Comparison of ENCODE assay signal across 8 cellular contexts in genomic region chr20:3980260-3981131, GRCh38. TPM values are rescaled to one million over a fixed set of nuclear protein-coding genes. Genes with fewer than 3 reads are reported as not detected.
A peak's percentile ranks its signal among the peaks of the same experiment; 100 is the strongest.
DNase-seq lines count a peak whose midpoint lies in the region; ATAC-seq and TF ChIP-seq lines count a peak whose summit lies in the region.

No MANE protein-coding gene starts in this region.

- H4K20me1 ChIP-seq in MM.1S (ENCODE audit: insufficient read depth, low read length) (no peaks in the 10 kb centered on the region), neural progenitor cell (ENCODE audit: low read depth) (no peaks in the 10 kb centered on the region)

- peak overlapping the region; percentile 62 for H3K4me3 Mint-ChIP-seq in activated naive CD4-positive, alpha-beta T cell treated with anti-CD3 and anti-CD28 coated beads for 36 hours
- no peak overlapping the region for H3K4me3 Mint-ChIP-seq in neural progenitor cell

- no peaks in the 10 kb centered on the region for H3K79me2 ChIP-seq in MM.1S (ENCODE audit: low read length)
- no peaks in the 10 kb centered on the region for H3K79me2 ChIP-seq in neural progenitor cell (ENCODE audit: low read depth)

- DNase-seq in GM03348 (ENCODE audit: low spot score) (peak; percentile 54), MM.1S (peak; percentile 81), right atrium auricular region (ENCODE audit: low spot score) (no peak), neural progenitor cell (ENCODE audit: low spot score) (no peak), SJCRH30 (no peak)
- peak; percentile 59 for DNase-seq in activated naive CD4-positive, alpha-beta T cell treated with anti-CD3 and anti-CD28 coated beads for 36 hours
- peak; percentile 13 to 36 for DNase-seq in stimulated activated CD4-positive, alpha-beta T cell treated with anti-CD3 and anti-CD28 coated beads, Interleukin-4, amount 100 ng/mL, for 4 hours

- H3K9me3 Mint-ChIP-seq in activated naive CD4-positive, alpha-beta T cell treated with anti-CD3 and anti-CD28 coated beads for 36 hours = no peaks in the 10 kb centered on the region
- H3K9me3 Mint-ChIP-seq in neural progenitor cell = no peaks in the 10 kb centered on the region

- H3K4me2 ChIP-seq in MM.1S (ENCODE audit: low read depth, low read length) (peak overlapping the region; percentile 62), neural progenitor cell (no peak overlapping the region)

- CTCF ChIA-PET in activated naive CD4-positive, alpha-beta T cell treated with anti-CD3 and anti-CD28 coated beads for 36 hours (lab: Charles Lee) = interaction anchor here (0.6 kb wide), 2 partner anchors 26 to 259 kb away, joined by 3 to 5 read pairs; no protein-coding TSS in a partner anchor

- H2AFZ ChIP-seq in MM.1S (ENCODE audit: low read length) (peak overlapping the region; percentile 23; the same call in 1 of the 2 replicates), neural progenitor cell (replicated peaks) (no peak overlapping the region)

- peak overlapping the region; percentile 83 for H3K27ac Mint-ChIP-seq in activated naive CD4-positive, alpha-beta T cell treated with anti-CD3 and anti-CD28 coated beads for 36 hours
- no peak overlapping the region for H3K27ac Mint-ChIP-seq in neural progenitor cell

- intact Hi-C loops in activated naive CD4-positive, alpha-beta T cell treated with anti-CD3 and anti-CD28 coated beads for 36 hours (cut with micrococcal nuclease) = loop anchor here (1.0 to 10.0 kb wide), 3 partner anchors 15 to 576 kb away; partner anchors contain the start of gene DNAAF9

- H3K27me3 ChIP-seq in MM.1S (replicated peaks; ENCODE audit: insufficient read depth, low read length) (no peaks in the 10 kb centered on the region), right atrium auricular region (no peaks in the 10 kb centered on the region), neural progenitor cell (no peaks in the 10 kb centered on the region), SJCRH30 (no peaks in the 10 kb centered on the region)

- no peak for ATAC-seq in GM21367 (IDR thresholded peaks at IDR 0.05; ENCODE audit: unreplicated experiment)

- H3K9me3 ChIP-seq in MM.1S (replicated peaks; ENCODE audit: insufficient read depth, low read length) (no peaks in the 10 kb centered on the region), right atrium auricular region (no peaks in the 10 kb centered on the region), neural progenitor cell (ENCODE audit: low read depth) (no peaks in the 10 kb centered on the region), SJCRH30 (replicated peaks) (no peaks in the 10 kb centered on the region)

- H3F3A ChIP-seq in MM.1S (ENCODE audit: insufficient read depth, low read length) (peaks cover 8% of the 10 kb centered on the region; the same call in 1 of the 2 replicates), neural progenitor cell (ENCODE audit: low read depth) (no peaks in the 10 kb centered on the region)

- no peak for TF ChIP-seq CTCF in MM.1S (IDR thresholded peaks at IDR 0.05; ENCODE audit: low read length)
- no peak for TF ChIP-seq CTCF in right atrium auricular region (IDR thresholded peaks at IDR 0.05)
- TF ChIP-seq CTCF in neural progenitor cell (IDR thresholded peaks at IDR 0.05) = no peak

- H3K27me3 Mint-ChIP-seq in activated naive CD4-positive, alpha-beta T cell treated with anti-CD3 and anti-CD28 coated beads for 36 hours (ENCODE audit: low read depth) = no peaks in the 10 kb centered on the region
- H3K27me3 Mint-ChIP-seq in neural progenitor cell (ENCODE audit: insufficient read depth, low read depth) = no peaks in the 10 kb centered on the region

- H3K27ac ChIP-seq in MM.1S (ENCODE audit: low read length) (peak overlapping the region; percentile 57; the same call in 1 of the 2 replicates), right atrium auricular region (peak overlapping the region; percentile 47 to 49), neural progenitor cell (no peak overlapping the region), SJCRH30 (no peak overlapping the region)

- peaks cover 6% of the 10 kb centered on the region; the same call in 1 of the 2 replicates for H3K4me1 ChIP-seq in MM.1S (ENCODE audit: low read length)
- H3K4me1 ChIP-seq in right atrium auricular region = peaks cover 0 to 14% of the 10 kb centered on the region in 2 donors
- no peaks in the 10 kb centered on the region for H3K4me1 ChIP-seq in neural progenitor cell
- H3K4me1 ChIP-seq in SJCRH30 = no peaks in the 10 kb centered on the region

- no peaks in the 10 kb centered on the region for H3K36me3 Mint-ChIP-seq in activated naive CD4-positive, alpha-beta T cell treated with anti-CD3 and anti-CD28 coated beads for 36 hours (ENCODE audit: low read depth)
- peaks cover 3% of the 10 kb centered on the region for H3K36me3 Mint-ChIP-seq in neural progenitor cell

- H3K36me3 ChIP-seq in MM.1S (replicated peaks; ENCODE audit: insufficient read depth, low read length) (no peaks in the 10 kb centered on the region), right atrium auricular region (no peaks in the 10 kb centered on the region), neural progenitor cell (no peaks in the 10 kb centered on the region), SJCRH30 (no peaks in the 10 kb centered on the region)

- H3K4me3 ChIP-seq in MM.1S (ENCODE audit: low read length) = peak overlapping the region; percentile 41; the same call in 1 of the 2 replicates
- H3K4me3 ChIP-seq in right atrium auricular region = peak overlapping the region in 1 of 2 donors; percentile 43
- H3K4me3 ChIP-seq in neural progenitor cell = no peak overlapping the region
- H3K4me3 ChIP-seq in SJCRH30 = no peak overlapping the region

- H3K4me1 Mint-ChIP-seq in activated naive CD4-positive, alpha-beta T cell treated with anti-CD3 and anti-CD28 coated beads for 36 hours (ENCODE audit: low read depth) = peaks cover 20% of the 10 kb centered on the region
- no peaks in the 10 kb centered on the region for H3K4me1 Mint-ChIP-seq in neural progenitor cell

- H3K9me2 ChIP-seq in MM.1S (replicated peaks; ENCODE audit: insufficient read depth, low read length) = no peaks in the 10 kb centered on the region

- H3K9ac ChIP-seq in MM.1S (ENCODE audit: low read length) = peak overlapping the region; percentile 4; the same call in 1 of the 2 replicates
- no peak overlapping the region for H3K9ac ChIP-seq in neural progenitor cell

RNA-seq across cellular contexts. Expression of gene RNF24, which starts 34.9 kb away (rescaled TPM):
- 1 to 10 TPM; 2.9 to 3.8 TPM for total RNA-seq in activated naive CD4-positive, alpha-beta T cell treated with anti-CD3 and anti-CD28 coated beads for 36 hours
- 10 to 100 TPM in 1 of 2 donors, 1 to 10 TPM in 1; 6.5 to 14.9 TPM for total RNA-seq in right atrium auricular region
- total RNA-seq in neural progenitor cell (ENCODE audit: low replicate concordance) = 7.7 and 9.0 TPM in 2 replicates
- total RNA-seq in SJCRH30 (2014; rRNA removed; shearing (Covaris generic)) = 7.4 and 7.5 TPM in 2 replicates

Comparison
In these comparisons a context has a peak if more than half of its experiments do, and no peak if none do; other contexts are left out.
1. DNase-seq: peak in GM03348 (single experiment), MM.1S (single experiment), activated naive CD4-positive, alpha-beta T cell treated with anti-CD3 and anti-CD28 coated beads for 36 hours (single experiment) and stimulated activated CD4-positive, alpha-beta T cell treated with anti-CD3 and anti-CD28 coated beads, Interleukin-4, amount 100 ng/mL, for 4 hours (2 of 2); none in right atrium auricular region (single experiment), neural progenitor cell (single experiment) and SJCRH30 (0 of 2).
2. H3K27ac ChIP-seq: peak in MM.1S (single experiment) and right atrium auricular region (2 of 2); none in neural progenitor cell (single experiment) and SJCRH30 (single experiment).